In the genomic region with DNA sequence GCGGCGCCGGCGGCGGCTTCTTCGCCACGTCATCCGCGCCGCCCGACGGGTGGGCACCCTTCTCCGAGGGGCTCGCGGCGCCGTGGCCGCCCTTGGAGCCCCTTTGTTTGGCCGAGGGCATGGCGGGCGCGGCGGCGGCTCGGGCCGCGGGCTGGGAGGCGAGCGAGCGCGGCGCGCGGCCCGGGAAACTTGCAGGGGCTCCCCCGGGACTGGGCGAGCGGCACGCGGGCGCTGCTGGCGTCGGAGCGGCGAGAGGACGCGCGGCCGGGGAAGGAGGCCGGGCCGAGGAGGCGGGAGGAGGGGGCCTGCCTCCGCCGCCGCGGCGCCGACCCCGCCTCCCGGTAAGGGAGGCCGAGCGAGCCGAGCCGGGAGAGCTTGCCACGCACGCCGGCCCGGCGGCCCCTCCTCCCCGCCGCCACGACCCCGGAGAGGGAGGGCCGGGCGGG, we compare ENCODE assay signal across 8 cellular contexts.
DNase-seq lines count a peak whose midpoint lies in the region; ATAC-seq and TF ChIP-seq lines count a peak whose summit lies in the region.

A gene with protein sequence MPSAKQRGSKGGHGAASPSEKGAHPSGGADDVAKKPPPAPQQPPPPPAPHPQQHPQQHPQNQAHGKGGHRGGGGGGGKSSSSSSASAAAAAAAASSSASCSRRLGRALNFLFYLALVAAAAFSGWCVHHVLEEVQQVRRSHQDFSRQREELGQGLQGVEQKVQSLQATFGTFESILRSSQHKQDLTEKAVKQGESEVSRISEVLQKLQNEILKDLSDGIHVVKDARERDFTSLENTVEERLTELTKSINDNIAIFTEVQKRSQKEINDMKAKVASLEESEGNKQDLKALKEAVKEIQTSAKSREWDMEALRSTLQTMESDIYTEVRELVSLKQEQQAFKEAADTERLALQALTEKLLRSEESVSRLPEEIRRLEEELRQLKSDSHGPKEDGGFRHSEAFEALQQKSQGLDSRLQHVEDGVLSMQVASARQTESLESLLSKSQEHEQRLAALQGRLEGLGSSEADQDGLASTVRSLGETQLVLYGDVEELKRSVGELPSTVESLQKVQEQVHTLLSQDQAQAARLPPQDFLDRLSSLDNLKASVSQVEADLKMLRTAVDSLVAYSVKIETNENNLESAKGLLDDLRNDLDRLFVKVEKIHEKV (minus strand): TSS at position 290 of the 446 bp plus-strand sequence. CDS start 169 bp downstream, at position 121.

- H3K36me3 ChIP-seq in rectal smooth muscle tissue (ENCODE audit: control insufficient read depth, insufficient read depth, low read length) = peaks cover 2% of the 10 kb centered on the region

- in situ Hi-C loops in KBM-7 (cut with MboI; ENCODE audit: low pct_unique_long_range_greater_than_20kb, low sequenced_read_pairs) = loop anchor here (25.0 kb wide), 2 partner anchors 115 to 665 kb away; a partner anchor contains a TSS
- in situ Hi-C loops in astrocyte of the spinal cord (cut with HindIII; ENCODE audit: low sequenced_read_pairs) = no loop called here

- peak; percentile 48 for ATAC-seq in GM21515 (IDR thresholded peaks at IDR 0.05; ENCODE audit: unreplicated experiment)

- peaks cover 18% of the 10 kb centered on the region for H3K4me1 ChIP-seq in rectal smooth muscle tissue (ENCODE audit: control insufficient read depth, insufficient read depth, low read length)

- peak within 1 kb of the TSS; percentile 95 for H3K27ac ChIP-seq in rectal smooth muscle tissue (ENCODE audit: low read depth, low read length)

- peak within 1 kb of the TSS; percentile 83 for H3K9ac ChIP-seq in rectal smooth muscle tissue (ENCODE audit: low read length)

- H3K4me3 ChIP-seq in astrocyte of the spinal cord (ENCODE audit: low read depth, low read length) (peak within 1 kb of the TSS; percentile 90), rectal smooth muscle tissue (ENCODE audit: low read length) (peak within 1 kb of the TSS; percentile 84)

- H3K27me3 ChIP-seq in rectal smooth muscle tissue (ENCODE audit: control insufficient read depth, insufficient read depth, low read length) = no peaks in the 10 kb centered on the region

- peak; percentile 31 for DNase-seq in DMS153 treated with DMSO at 0.1 percent for 48 hours (lab: John Stamatoyannopoulos, UW; ENCODE audit: unreplicated experiment)
- peak; percentile 36 for DNase-seq in KBM-7
- peak; percentile 28 to 61 (median 39) for DNase-seq in T-helper 2 cell
- peak; percentile 85 for DNase-seq in astrocyte of the spinal cord (ENCODE audit: low read depth, low spot score)
- peak; percentile 36 to 52 for DNase-seq in hippocampal formation (lab: John Stamatoyannopoulos, UW)
- DNase-seq in cerebellar nuclear complex (lab: John Stamatoyannopoulos, UW) = no peak

- no peak for TF ChIP-seq CTCF in astrocyte of the spinal cord (IDR thresholded peaks at IDR 0.05; ENCODE audit: low read depth, low read length)

Comparison
In these comparisons a context has a peak if more than half of its experiments do, and no peak if none do; other contexts are left out.
1. DNase-seq: peak in DMS153 treated with DMSO at 0.1 percent for 48 hours (single experiment), KBM-7 (single experiment), T-helper 2 cell (5 of 5), astrocyte of the spinal cord (single experiment) and hippocampal formation (2 of 2); none in cerebellar nuclear complex (0 of 2).